In genomic region chr15:42111924-42112323, GRCh38 we compare ENCODE assay signal across 32 cellular contexts. TPM values are rescaled to one million over a fixed set of nuclear protein-coding genes. Genes with fewer than 3 reads are reported as not detected.
A peak's percentile ranks its signal among the peaks of the same experiment; 100 is the strongest.
DNase-seq lines count a peak whose midpoint lies in the region; ATAC-seq and TF ChIP-seq lines count a peak whose summit lies in the region.
"Had no signal": no experiment of that assay in that cellular context is flagged by ENCODE, and none has a peak within 500 bp of the region (broad histone marks: within the 10 kb centered on the region; RNA-seq: fewer than 3 reads in every experiment).

No MANE protein-coding gene starts in this region.

- peaks cover 12 to 17% of the 10 kb centered on the region in 2 donors for H3K27me3 Mint-ChIP-seq in stimulated activated naive B cell treated with anti-CD40 and anti-IgM and Interleukin-4, amounts not matched to agents 10 μg/mL and 1 μg/mL and 100 μg/mL, for 72 hours

- H3K4me3 Mint-ChIP-seq in stimulated activated naive B cell treated with anti-CD40 and anti-IgM and Interleukin-4, amounts not matched to agents 10 μg/mL and 1 μg/mL and 100 μg/mL, for 72 hours: no peak overlapping the region
- H3K4me3 Mint-ChIP-seq: activated CD4-positive, alpha-beta memory T cell treated with anti-CD3 and anti-CD28 coated beads, Interleukin-2, amount 10 ng/mL, durations not matched to agents 7 days and 5 days; activated naive CD8-positive, alpha-beta T cell; CD4-positive, alpha-beta T cell; nephron progenitor cell; stimulated activated memory B cell treated with anti-CD40 and anti-IgM and Interleukin-4, amounts not matched to agents 10 μg/mL and 1 μg/mL and 100 μg/mL, for 72 hours; T-helper 17 cell had no signal

- H3K79me2 ChIP-seq in MM.1S (ENCODE audit: low read length) (no peaks in the 10 kb centered on the region), OCI-LY7 (ENCODE audit: insufficient read depth, low read depth, low read length) (no peaks in the 10 kb centered on the region)

- H3K9ac ChIP-seq in MM.1S (ENCODE audit: low read length): no peak overlapping the region
- H3K9ac ChIP-seq: GM23248 had no signal

- no peaks in the 10 kb centered on the region for H4K20me1 ChIP-seq in MM.1S (ENCODE audit: insufficient read depth, low read length)
- no peaks in the 10 kb centered on the region for H4K20me1 ChIP-seq in OCI-LY7 (ENCODE audit: insufficient read depth, low read length)

- H3K9me2 ChIP-seq in MM.1S (replicated peaks; ENCODE audit: insufficient read depth, low read length) (no peaks in the 10 kb centered on the region), OCI-LY7 (ENCODE audit: insufficient read depth, low read length) (no peaks in the 10 kb centered on the region)

- peaks cover 6% of the 10 kb centered on the region; the same call in 1 of the 2 replicates for H3K4me1 ChIP-seq in MM.1S (ENCODE audit: low read length)
- peaks cover 16% of the 10 kb centered on the region for H3K4me1 ChIP-seq in OCI-LY7 (ENCODE audit: insufficient read depth, low read length, poor library complexity, severe bottlenecking)
- H3K4me1 ChIP-seq: pancreas had no signal

- POLR2A ChIA-PET in OCI-LY7 (lab: Charles Lee): interaction anchor here (0.7 kb wide), 1 partner anchor 541 kb away, joined by 3 read pairs; no protein-coding TSS in a partner anchor

- H3K36me3 ChIP-seq in MM.1S (replicated peaks; ENCODE audit: insufficient read depth, low read length) (no peaks in the 10 kb centered on the region), OCI-LY7 (ENCODE audit: insufficient read depth, low read length) (no peaks in the 10 kb centered on the region)
- H3K36me3 ChIP-seq: pancreas had no signal

- intact Hi-C loops in OCI-LY7 (cut with micrococcal nuclease; ENCODE audit: unreplicated experiment): no loop called here
- intact Hi-C loops in lower leg skin (cut with DNase I; ENCODE audit: low total_unique reads): no loop called here

- 0 out of 2 replicates have a peak overlapping the region, but pooled peaks have one; percentile 13 for H3K4me2 ChIP-seq in MM.1S (ENCODE audit: low read depth, low read length)
- H3K4me2 ChIP-seq in OCI-LY7 (ENCODE audit: low read length): no peak overlapping the region

- TF ChIP-seq CTCF in MM.1S (IDR thresholded peaks at IDR 0.05; ENCODE audit: low read length) (no peak), OCI-LY7 (conservative IDR thresholded peaks at IDR 0.05; ENCODE audit: low read length) (no peak), lower leg skin (IDR thresholded peaks at IDR 0.05) (no peak)

- H3K9me3 ChIP-seq in MM.1S (replicated peaks; ENCODE audit: insufficient read depth, low read length) (no peaks in the 10 kb centered on the region), OCI-LY7 (ENCODE audit: low read length) (no peaks in the 10 kb centered on the region)
- H3K9me3 ChIP-seq: pancreas had no signal

- peak; percentile 92 for DNase-seq in GF-D8 (lab: John Stamatoyannopoulos, UW)
- DNase-seq in MM.1S: peak; percentile 55
- no peak for DNase-seq in OCI-LY7 (ENCODE audit: low spot score)
- peak; percentile 51 for DNase-seq in medulla oblongata (ENCODE audit: extremely low spot score)
- no peak for DNase-seq in NCI-H187 (lab: John Stamatoyannopoulos, UW)
- DNase-seq in stimulated activated naive B cell treated with anti-CD40 and anti-IgM and Interleukin-4, amounts not matched to agents 10 μg/mL and 1 μg/mL and 100 μg/mL, for 72 hours: no peak
- no peak for DNase-seq in lower leg skin (ENCODE audit: low spot score in 2 of 2)
- DNase-seq: activated CD4-positive, alpha-beta memory T cell treated with anti-CD3 and anti-CD28 coated beads, Interleukin-2, amount 10 ng/mL, durations not matched to agents 7 days and 5 days; activated T-cell treated with anti-CD3 and anti-CD28 coated beads for 4 hours; aorta; CD4-positive, alpha-beta T cell; DMS79 treated with DMSO at 0.1 percent for 48 hours; effector CD4-positive, alpha-beta T cell; GM23248; IMR-90; left colon; mammary epithelial cell; NCI-H1436; NCI-H345; nephron progenitor cell; pancreas; retina; substantia nigra; T-helper 17 cell had no signal

- ATAC-seq in stimulated activated naive B cell treated with anti-CD40 and anti-IgM and Interleukin-4, amounts not matched to agents 10 μg/mL and 1 μg/mL and 100 μg/mL, for 72 hours (replicated peaks): no peak
- ATAC-seq: activated CD4-positive, CD25-positive, alpha-beta regulatory T cell treated with anti-CD3 and anti-CD28 coated beads, Interleukin-2, amount 50 U/mL, for 24 hours; pancreas; stimulated activated memory B cell treated with anti-CD40 and anti-IgM and Interleukin-4, amounts not matched to agents 10 μg/mL and 1 μg/mL and 100 μg/mL, for 72 hours; T-helper 17 cell had no signal

- H3K27me3 ChIP-seq in MM.1S (replicated peaks; ENCODE audit: insufficient read depth, low read length): no peaks in the 10 kb centered on the region
- H3K27me3 ChIP-seq: pancreas had no signal

- H3F3A ChIP-seq in MM.1S (ENCODE audit: insufficient read depth, low read length): no peaks in the 10 kb centered on the region

- H2AFZ ChIP-seq in MM.1S (ENCODE audit: low read length) (no peak overlapping the region), OCI-LY7 (ENCODE audit: low read length) (peak overlapping the region; percentile 33; the same call in 1 of the 2 replicates)
- H2AFZ ChIP-seq: GM23248 had no signal

- H3K27ac Mint-ChIP-seq in stimulated activated naive B cell treated with anti-CD40 and anti-IgM and Interleukin-4, amounts not matched to agents 10 μg/mL and 1 μg/mL and 100 μg/mL, for 72 hours: no peak overlapping the region
- H3K27ac Mint-ChIP-seq: activated CD4-positive, alpha-beta memory T cell treated with anti-CD3 and anti-CD28 coated beads, Interleukin-2, amount 10 ng/mL, durations not matched to agents 7 days and 5 days; activated naive CD8-positive, alpha-beta T cell; CD4-positive, alpha-beta T cell; nephron progenitor cell; stimulated activated memory B cell treated with anti-CD40 and anti-IgM and Interleukin-4, amounts not matched to agents 10 μg/mL and 1 μg/mL and 100 μg/mL, for 72 hours; T-helper 17 cell had no signal

- peaks cover 4 to 5% of the 10 kb centered on the region in 2 donors for H3K9me3 Mint-ChIP-seq in stimulated activated naive B cell treated with anti-CD40 and anti-IgM and Interleukin-4, amounts not matched to agents 10 μg/mL and 1 μg/mL and 100 μg/mL, for 72 hours
- H3K9me3 Mint-ChIP-seq: activated CD4-positive, alpha-beta memory T cell treated with anti-CD3 and anti-CD28 coated beads, Interleukin-2, amount 10 ng/mL, durations not matched to agents 7 days and 5 days; CD4-positive, alpha-beta T cell had no signal

- CTCF ChIA-PET in OCI-LY7 (lab: Charles Lee; ENCODE audit: unreplicated experiment): no interaction called here

- no TSS peak for BruUV-seq in OCI-LY7 (replicated peaks; lab: Mats Ljungman, UMichigan)

- H3K36me3 Mint-ChIP-seq in stimulated activated naive B cell treated with anti-CD40 and anti-IgM and Interleukin-4, amounts not matched to agents 10 μg/mL and 1 μg/mL and 100 μg/mL, for 72 hours: no peaks in the 10 kb centered on the region
- H3K36me3 Mint-ChIP-seq: activated naive CD8-positive, alpha-beta T cell; stimulated activated memory B cell treated with anti-CD40 and anti-IgM and Interleukin-4, amounts not matched to agents 10 μg/mL and 1 μg/mL and 100 μg/mL, for 72 hours had no signal

- H3K4me3 ChIP-seq in MM.1S (ENCODE audit: low read length): no peak overlapping the region
- no peak overlapping the region for H3K4me3 ChIP-seq in OCI-LY7 (ENCODE audit: low read depth, low read length, poor library complexity, severe bottlenecking)
- H3K4me3 ChIP-seq in lower leg skin (ENCODE audit: low read depth, poor library complexity, severe bottlenecking): no peak overlapping the region
- H3K4me3 ChIP-seq: GM23248, pancreas, SK-N-MC had no signal

- no peak for TF ChIP-seq POLR2A in lower leg skin (IDR thresholded peaks at IDR 0.05)

- WGBS in lower leg skin, 2 donors: 64 to 68% methylated on average over 4 of the region's 4 CpGs

- H3K27ac ChIP-seq in MM.1S (ENCODE audit: low read length) (no peak overlapping the region), OCI-LY7 (ENCODE audit: low read depth, low read length, poor library complexity, severe bottlenecking) (no peak overlapping the region)
- H3K27ac ChIP-seq: GM23248, pancreas, RWPE1, SK-N-MC had no signal

- peaks cover 10 to 14% of the 10 kb centered on the region in 2 donors for H3K4me1 Mint-ChIP-seq in stimulated activated naive B cell treated with anti-CD40 and anti-IgM and Interleukin-4, amounts not matched to agents 10 μg/mL and 1 μg/mL and 100 μg/mL, for 72 hours
- H3K4me1 Mint-ChIP-seq: nephron progenitor cell had no signal

RNA-seq across cellular contexts. Expression of gene PLA2G4D, which starts 17.6 kb away (rescaled TPM):
- total RNA-seq in OCI-LY7 (2014; rRNA removed; shearing (Covaris generic)): not detected in 2 replicates
- not detected in 2 replicates for total RNA-seq in OCI-LY7 (2022)
- total RNA-seq in lower leg skin: 10 to 100 TPM; 22.0 to 51.6 (median 29.2) TPM
- total RNA-seq: activated CD4-positive, alpha-beta memory T cell treated with anti-CD3 and anti-CD28 coated beads, Interleukin-2, amount 10 ng/mL, durations not matched to agents 7 days and 5 days; aorta; CD4-positive, alpha-beta T cell; fibroblast of lung; GM23248; IMR-90; skeletal muscle tissue; T-helper 17 cell had no signal

RNA-seq across cellular contexts. Expression of gene PLA2G4F, which starts 44.5 kb away (rescaled TPM):
- total RNA-seq in OCI-LY7 (2014; rRNA removed; shearing (Covaris generic)): not detected in 2 replicates
- not detected in 2 replicates for total RNA-seq in OCI-LY7 (2022)
- total RNA-seq in lower leg skin: 100 to 1,000 TPM; 117 to 176 (median 170) TPM
- total RNA-seq: activated CD4-positive, alpha-beta memory T cell treated with anti-CD3 and anti-CD28 coated beads, Interleukin-2, amount 10 ng/mL, durations not matched to agents 7 days and 5 days; aorta; CD4-positive, alpha-beta T cell; fibroblast of lung; GM23248; IMR-90; M059J; skeletal muscle tissue; T-helper 17 cell had no signal

Comparison
In these comparisons a context has a peak if more than half of its experiments do, and no peak if none do; other contexts are left out.
1. DNase-seq: peak in GF-D8 (single experiment), MM.1S (single experiment) and medulla oblongata (single experiment); none in OCI-LY7 (single experiment), NCI-H187 (0 of 2), stimulated activated naive B cell treated with anti-CD40 and anti-IgM and Interleukin-4, amounts not matched to agents 10 μg/mL and 1 μg/mL and 100 μg/mL, for 72 hours (single experiment) and lower leg skin (0 of 2).
2. RNA of gene PLA2G4D, which starts 17.6 kb away (total RNA-seq): 22.0 to 51.6 TPM in lower leg skin; not detected in OCI-LY7; every median in the first group is over 10 times any median in the second.
3. RNA of gene PLA2G4F, which starts 44.5 kb away (total RNA-seq): 117 to 176 TPM in lower leg skin; not detected in OCI-LY7; every median in the first group is over 100 times any median in the second.